In the genomic region with DNA sequence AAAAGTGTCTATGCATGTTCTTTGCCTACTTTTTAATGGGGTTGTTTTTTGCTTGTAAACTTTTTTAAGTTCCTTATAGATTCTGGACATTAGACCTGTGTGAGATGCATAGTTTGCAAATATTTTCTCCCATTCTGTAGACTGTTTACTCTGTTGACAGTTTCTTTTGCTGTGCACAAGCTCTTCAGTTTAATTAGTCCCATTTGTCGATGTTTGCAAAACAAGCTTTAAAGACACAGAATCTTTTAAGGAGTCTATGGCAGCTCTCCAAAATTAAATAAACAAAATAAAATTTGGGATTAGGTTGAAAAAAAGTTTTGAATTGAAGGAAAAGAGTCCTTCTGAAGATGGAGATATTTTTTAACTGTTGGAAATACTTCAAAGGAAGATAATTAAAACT, we compare ENCODE assay signal across 23 cellular contexts.
DNase-seq lines count a peak whose midpoint lies in the region; ATAC-seq and TF ChIP-seq lines count a peak whose summit lies in the region.
"Had no signal": no experiment of that assay in that cellular context is flagged by ENCODE, and none has a peak within 500 bp of the region (broad histone marks: within the 10 kb centered on the region; RNA-seq: fewer than 3 reads in every experiment).

No MANE protein-coding gene starts in this region.

- H3K9me3 Mint-ChIP-seq in Calu3 (ENCODE audit: low read depth, unreplicated experiment) (no peaks in the 10 kb centered on the region), HFFc6 (no peaks in the 10 kb centered on the region; the same call in 1 of the 2 replicates)
- H3K9me3 Mint-ChIP-seq in stimulated activated effector memory CD8-positive, alpha-beta T cell treated with anti-CD3 and anti-CD28 coated beads, Interleukin-12 subunit alpha, Interleukin-12 subunit beta, amount 100 ng/mL, for 72 hours: no peaks in the 10 kb centered on the region
- H3K9me3 Mint-ChIP-seq: CD4-positive, alpha-beta T cell; GM23338 had no signal

- DNase-seq in Calu3: no peak
- DNase-seq in HFFc6: no peak
- DNase-seq in SK-N-MC (ENCODE audit: low read depth, low spot score): no peak
- no peak for DNase-seq in gastrocnemius medialis
- no peak for DNase-seq in stimulated activated effector memory CD8-positive, alpha-beta T cell treated with anti-CD3 and anti-CD28 coated beads, Interleukin-12 subunit alpha, Interleukin-12 subunit beta, amount 100 ng/mL, for 72 hours (ENCODE audit: low spot score in 2 of 2)
- DNase-seq in NCI-H2196 (lab: John Stamatoyannopoulos, UW; ENCODE audit: unreplicated experiment): no peak
- DNase-seq: BE2C; CD4-positive, alpha-beta T cell; COR-L47; DMS 273 treated with DMSO at 0.1 percent for 48 hours; HCEC 1CT; Kasumi-1; MM.1S; NCI-H1048; NCI-H1436 treated with DMSO at 0.1 percent for 48 hours; NCI-H2029; NCI-H2171; NCI-H524 treated with DMSO at 0.1 percent for 48 hours; OCI-M1 had no signal

- H3K4me3 Mint-ChIP-seq in Calu3 (ENCODE audit: low read depth, unreplicated experiment) (no peak overlapping the region), HFFc6 (peak overlapping the region; percentile 22; the same call in 1 of the 2 replicates)
- no peak overlapping the region for H3K4me3 Mint-ChIP-seq in stimulated activated effector memory CD8-positive, alpha-beta T cell treated with anti-CD3 and anti-CD28 coated beads, Interleukin-12 subunit alpha, Interleukin-12 subunit beta, amount 100 ng/mL, for 72 hours
- H3K4me3 Mint-ChIP-seq: CD4-positive, alpha-beta T cell; GM23338 had no signal

- no peak overlapping the region for H3K9ac ChIP-seq in SK-N-MC (ENCODE audit: insufficient read length)

- BruUV-seq in Calu3 (replicated peaks; lab: Mats Ljungman, UMichigan): no TSS peak

- H3K36me3 ChIP-seq in SK-N-MC (ENCODE audit: insufficient read depth, low read length) (no peaks in the 10 kb centered on the region), gastrocnemius medialis (no peaks in the 10 kb centered on the region)
- H3K36me3 ChIP-seq: BE2C had no signal

- H3K9me3 ChIP-seq in SK-N-MC (ENCODE audit: low read depth, low read length) (no peaks in the 10 kb centered on the region), gastrocnemius medialis (no peaks in the 10 kb centered on the region)
- H3K9me3 ChIP-seq: BE2C, SJSA1 had no signal

- no peak for ATAC-seq in gastrocnemius medialis
- ATAC-seq in stimulated activated effector memory CD8-positive, alpha-beta T cell treated with anti-CD3 and anti-CD28 coated beads, Interleukin-12 subunit alpha, Interleukin-12 subunit beta, amount 100 ng/mL, for 72 hours: no peak
- no peak for ATAC-seq in HG02981 (IDR thresholded peaks at IDR 0.05; ENCODE audit: unreplicated experiment)
- ATAC-seq: GM23338, Right ventricle myocardium inferior had no signal

- TF ChIP-seq CTCF in Calu3 (IDR thresholded peaks at IDR 0.05; ENCODE audit: unreplicated experiment): no peak
- TF ChIP-seq CTCF in HFFc6 (IDR thresholded peaks at IDR 0.05): no peak
- TF ChIP-seq CTCF in gastrocnemius medialis (IDR thresholded peaks at IDR 0.05 in 4 of 5, conservative IDR thresholded peaks at IDR 0.05 in 1 of 5): no peak

- H3K27me3 Mint-ChIP-seq in Calu3 (ENCODE audit: unreplicated experiment): no peaks in the 10 kb centered on the region
- no peaks in the 10 kb centered on the region; the same call in 1 of the 2 replicates for H3K27me3 Mint-ChIP-seq in HFFc6 (ENCODE audit: insufficient read depth)
- H3K27me3 Mint-ChIP-seq: CD4-positive, alpha-beta T cell had no signal

- no peaks in the 10 kb centered on the region for H3K27me3 ChIP-seq in gastrocnemius medialis
- H3K27me3 ChIP-seq: BE2C, SJSA1 had no signal

- in situ Hi-C loops in gastrocnemius medialis (cut with MboI; ENCODE audit: low sequenced_read_pairs in 4 of 4): no loop called here

- H3K36me3 Mint-ChIP-seq in Calu3 (ENCODE audit: insufficient read depth, unreplicated experiment) (no peaks in the 10 kb centered on the region), HFFc6 (ENCODE audit: low read depth) (peaks cover 26% of the 10 kb centered on the region)
- H3K36me3 Mint-ChIP-seq in stimulated activated effector memory CD8-positive, alpha-beta T cell treated with anti-CD3 and anti-CD28 coated beads, Interleukin-12 subunit alpha, Interleukin-12 subunit beta, amount 100 ng/mL, for 72 hours: no peaks in the 10 kb centered on the region

- peaks cover 8% of the 10 kb centered on the region for H3K4me1 Mint-ChIP-seq in Calu3 (ENCODE audit: low read depth, unreplicated experiment)
- peaks cover 49% of the 10 kb centered on the region for H3K4me1 Mint-ChIP-seq in HFFc6 (ENCODE audit: low read depth)
- H3K4me1 Mint-ChIP-seq in stimulated activated effector memory CD8-positive, alpha-beta T cell treated with anti-CD3 and anti-CD28 coated beads, Interleukin-12 subunit alpha, Interleukin-12 subunit beta, amount 100 ng/mL, for 72 hours: no peaks in the 10 kb centered on the region

- H3K4me3 ChIP-seq in SK-N-MC (no peak overlapping the region), gastrocnemius medialis (no peak overlapping the region)
- H3K4me3 ChIP-seq: GM23338, SJSA1 had no signal

- intact Hi-C loops in Calu3 (cut with micrococcal nuclease; ENCODE audit: unreplicated experiment): no loop called here
- intact Hi-C loops in gastrocnemius medialis (cut with DNase I; ENCODE audit: low total_unique reads): no loop called here

- H3K27ac ChIP-seq in SK-N-MC: 0 out of 2 replicates have a peak overlapping the region, but pooled peaks have one; percentile 17
- H3K27ac ChIP-seq in gastrocnemius medialis: peak overlapping the region; percentile 58 to 67 (median 62)
- H3K27ac ChIP-seq: SJSA1 had no signal

- H3K4me1 ChIP-seq in gastrocnemius medialis: peaks cover 54 to 60% of the 10 kb centered on the region in 2 donors
- H3K4me1 ChIP-seq: BE2C had no signal

- TF ChIP-seq POLR2A in gastrocnemius medialis (IDR thresholded peaks at IDR 0.05): no peak

- peak overlapping the region; percentile 33 for H3K27ac Mint-ChIP-seq in Calu3 (ENCODE audit: unreplicated experiment)
- H3K27ac Mint-ChIP-seq in HFFc6: peak overlapping the region; percentile 6
- no peak overlapping the region for H3K27ac Mint-ChIP-seq in stimulated activated effector memory CD8-positive, alpha-beta T cell treated with anti-CD3 and anti-CD28 coated beads, Interleukin-12 subunit alpha, Interleukin-12 subunit beta, amount 100 ng/mL, for 72 hours
- H3K27ac Mint-ChIP-seq: CD4-positive, alpha-beta T cell; GM23338 had no signal

- CTCF ChIA-PET in Calu3 (lab: Charles Lee): no interaction called here
